ENCODE assay signal across 12 cellular contexts in genomic region chr4:153447175-153447887, GRCh38. TPM values are rescaled to one million over a fixed set of nuclear protein-coding genes. Genes with fewer than 3 reads are reported as not detected.
DNase-seq lines count a peak whose midpoint lies in the region; ATAC-seq, FAIRE-seq and TF ChIP-seq lines count a peak whose summit lies in the region.
"Had no signal": no experiment of that assay in that cellular context is flagged by ENCODE, and none has a peak within 500 bp of the region (broad histone marks: within the 10 kb centered on the region; RNA-seq: fewer than 3 reads in every experiment).

No MANE protein-coding gene starts in this region.

- no peaks in the 10 kb centered on the region for H3K9me3 Mint-ChIP-seq in mesothelial cell of epicardium

- H3K36me3 ChIP-seq in liver (ENCODE audit: control insufficient read depth in 4 of 4, insufficient read depth in 3 of 4, low read depth in 1 of 4, low read length in 3 of 4) (no peaks in the 10 kb centered on the region), HepG2 (replicated peaks in 1 of 2; ENCODE audit: control insufficient read depth in 1 of 2, insufficient read depth in 2 of 2, low read length in 2 of 2) (no peaks in the 10 kb centered on the region), vagina (no peaks in the 10 kb centered on the region), H7 (replicated peaks; ENCODE audit: control insufficient read depth, insufficient read depth, low read length) (no peaks in the 10 kb centered on the region)

- H3K27me3 ChIP-seq in liver (ENCODE audit: control insufficient read depth in 4 of 4, insufficient read depth in 4 of 4, low read length in 3 of 4) (no peaks in the 10 kb centered on the region), HepG2 (ENCODE audit: control insufficient read depth in 1 of 2, insufficient read depth in 2 of 2, low read length in 2 of 2) (no peaks in the 10 kb centered on the region), vagina (no peaks in the 10 kb centered on the region), H7 (ENCODE audit: control insufficient read depth, insufficient read depth, low read length) (no peaks in the 10 kb centered on the region)

- peaks cover 16% of the 10 kb centered on the region for H3K4me1 Mint-ChIP-seq in mesothelial cell of epicardium

- DNase-seq in HepG2 (ENCODE audit: low spot score) (no peak), cardiac fibroblast (ENCODE audit: low read depth in 2 of 2) (peak; percentile 87 to 90), mesothelial cell of epicardium (ENCODE audit: low spot score in 2 of 2, unreplicated experiment in 2 of 2) (no peak), vagina (ENCODE audit: extremely low spot score in 2 of 2) (no peak), RCC 7860 (ENCODE audit: low spot score) (no peak), H7 (no peak)
- DNase-seq: MM.1S, mucosa of descending colon, NCI-H446 treated with DMSO at 0.1 percent for 48 hours, retina had no signal

- BruUV-seq in HepG2 (replicated peaks; lab: Mats Ljungman, UMichigan) = no TSS peak

- intact Hi-C loops in HepG2 (cut with micrococcal nuclease; ENCODE audit: unreplicated experiment) (no loop called here), vagina (cut with DNase I) (no loop called here)

- H3K9me3 ChIP-seq in liver (ENCODE audit: control insufficient read depth in 4 of 4, low read length in 3 of 4) (no peaks in the 10 kb centered on the region), HepG2 (ENCODE audit: low read length) (no peaks in the 10 kb centered on the region), vagina (no peaks in the 10 kb centered on the region)
- H3K9me3 ChIP-seq: mucosa of descending colon had no signal

- H3K36me3 Mint-ChIP-seq in mesothelial cell of epicardium = no peaks in the 10 kb centered on the region

- CTCF ChIA-PET in HepG2 (lab: Yijun Ruan, JAX; ENCODE audit: low intra/inter-chr PET ratio, low total read pairs) = no interaction called here

- H3K4me3 ChIP-seq in liver (ENCODE audit: low read depth in 1 of 3, low read length in 3 of 3) = no peak overlapping the region
- H3K4me3 ChIP-seq in HepG2 (replicated peaks in 1 of 3; ENCODE audit: insufficient read depth in 1 of 3, low read depth in 2 of 3, low read length in 3 of 3) = no peak overlapping the region
- no peak overlapping the region for H3K4me3 ChIP-seq in cardiac fibroblast (replicated peaks in 1 of 2; ENCODE audit: low read depth in 2 of 2, low read length in 2 of 2)
- peak overlapping the region in 1 of 2 donors; percentile 1 for H3K4me3 ChIP-seq in vagina
- no peak overlapping the region for H3K4me3 ChIP-seq in H7 (ENCODE audit: insufficient read depth, low read depth, low read length)
- H3K4me3 ChIP-seq: mucosa of descending colon had no signal

- TF ChIP-seq RAD21 in liver (IDR thresholded peaks at IDR 0.05) (no peak), HepG2 (CRISPR knock-in tag; IDR thresholded peaks at IDR 0.05) (no peak)

- TF ChIP-seq CTCF in liver (IDR thresholded peaks at IDR 0.05; ENCODE audit: low read depth, low read length, missing input control) (no peak), HepG2 (CRISPR knock-in tag; IDR thresholded peaks at IDR 0.05) (no peak), cardiac fibroblast (IDR thresholded peaks at IDR 0.05; ENCODE audit: low read depth, low read length) (no peak), mesothelial cell of epicardium (IDR thresholded peaks at IDR 0.05; ENCODE audit: unreplicated experiment) (no peak), vagina (IDR thresholded peaks at IDR 0.05) (no peak)

- H3K27ac ChIP-seq in liver (ENCODE audit: low read depth in 1 of 2, low read length in 2 of 2) (no peak overlapping the region), HepG2 (ENCODE audit: extremely low read length, insufficient read depth, low read length) (no peak overlapping the region), vagina (peak overlapping the region; percentile 22)

- H4K20me1 ChIP-seq in HepG2 (ENCODE audit: insufficient read depth, low read length) = no peaks in the 10 kb centered on the region

- TF ChIP-seq POLR2A in HepG2 (IDR thresholded peaks at IDR 0.05; ENCODE audit: insufficient read depth in 1 of 2, low read depth in 2 of 2, low read length in 2 of 2) (no peak), vagina (IDR thresholded peaks at IDR 0.05) (no peak)

- TF ChIP-seq EP300 in HepG2 (IDR thresholded peaks at IDR 0.05; ENCODE audit: low read depth in 2 of 2, low read length in 2 of 2) (no peak), HepG2 (CRISPR knock-in tag; IDR thresholded peaks at IDR 0.05; ENCODE audit: borderline replicate concordance) (no peak)

- FAIRE-seq in HepG2 (lab: Jason Lieb, UNC) = no peak
- FAIRE-seq in RCC 7860 (lab: Jason Lieb, UNC) = no peak

- H3K4me2 ChIP-seq in HepG2 (ENCODE audit: low read depth, low read length) = no peak overlapping the region; the same call in 1 of the 2 replicates

- no peaks in the 10 kb centered on the region for H3K79me2 ChIP-seq in HepG2 (ENCODE audit: insufficient read depth, low read length)

- no peak overlapping the region for H2AFZ ChIP-seq in HepG2 (ENCODE audit: low read length)

- POLR2A ChIA-PET in HepG2 (lab: Yijun Ruan, JAX) = no interaction called here

- 69% methylated on average over 5 of the region's 5 CpGs for WGBS in liver
- 30% methylated on average over 5 of the region's 5 CpGs for WGBS in HepG2 (ENCODE audit: low lambda C conversion rate)

- in situ Hi-C loops in HepG2 (cut with HindIII; ENCODE audit: extremely low pct_ligation_motif_present, low pct_unique_long_range_greater_than_20kb) = no loop called here

- H3K4me1 ChIP-seq in liver (ENCODE audit: control insufficient read depth in 4 of 4, insufficient read depth in 4 of 4, low read length in 3 of 4) = peaks cover 0 to 6% (median 2%) of the 10 kb centered on the region in 4 donors
- H3K4me1 ChIP-seq in HepG2 (ENCODE audit: insufficient read depth, low read length) = peaks cover 22% of the 10 kb centered on the region
- H3K4me1 ChIP-seq in vagina = no peaks in the 10 kb centered on the region

- no peak for ATAC-seq in HepG2
- ATAC-seq in GM19328 (IDR thresholded peaks at IDR 0.05; ENCODE audit: unreplicated experiment) = no peak
- ATAC-seq: mucosa of descending colon had no signal

- H3K4me3 Mint-ChIP-seq in mesothelial cell of epicardium = no peak overlapping the region

- H3K27ac Mint-ChIP-seq in mesothelial cell of epicardium = peak overlapping the region; percentile 9

- H3K27me3 Mint-ChIP-seq in mesothelial cell of epicardium (ENCODE audit: low read depth) = peaks cover 6% of the 10 kb centered on the region

- H3K9ac ChIP-seq in liver (ENCODE audit: low read depth in 1 of 2, low read length in 2 of 2) = no peak overlapping the region
- no peak overlapping the region for H3K9ac ChIP-seq in HepG2 (ENCODE audit: insufficient read depth, low read depth, low read length)

TF ChIP-seq in liver, 16 proteins besides CTCF, POLR2A, EP300 and RAD21 (continues in another document):
- peak; percentile 35 to 44 for TF ChIP-seq HNF4A (conservative IDR thresholded peaks at IDR 0.05)

RNA-seq across cellular contexts. Expression of gene TMEM131L, which starts 18.8 kb away (rescaled TPM):
- total RNA-seq in liver (10 to 100 TPM; 18.7 to 41.3 TPM), HepG2 (2016; rRNA removed; fragmentation: Illumina TruSeq; extraction: Trizol) (2.4 and 4.5 TPM in 2 replicates), mesothelial cell of epicardium (11.0 to 13.9 TPM (median 11.4 TPM) in 3 replicates), vagina (17.7 TPM)
- polyA plus RNA-seq in liver (1 to 10 TPM; 4.9 to 7.2 TPM), HepG2 (2011; rRNA removed) (2.2 and 2.8 TPM in 2 replicates)
- 1.2 and 1.4 TPM in 2 replicates for total RNA-seq in HepG2 (2016; cell fraction: cytosol; rRNA removed; fragmentation: Illumina TruSeq; extraction: Trizol; ENCODE audit: low read depth)
- 2.7 and 4.5 TPM in 2 replicates for total RNA-seq in HepG2 (2016; cell fraction: insoluble cytoplasmic fraction; rRNA removed; fragmentation: Illumina TruSeq; extraction: Trizol)
- total RNA-seq in HepG2 (2016; cell fraction: membrane; rRNA removed; fragmentation: Illumina TruSeq; extraction: Trizol) = 1.1 and 2.7 TPM in 2 replicates
- 10.8 and 10.9 TPM in 2 replicates for total RNA-seq in HepG2 (2016; cell fraction: nucleus; rRNA removed; fragmentation: Illumina TruSeq; extraction: Trizol)
- polyA plus RNA-seq in HepG2 (2011; cell fraction: cytosol; rRNA removed) = 1.3 and 2.2 TPM in 2 replicates
- polyA plus RNA-seq in HepG2 (2011; cell fraction: nucleus; rRNA removed) = 4.1 and 4.5 TPM in 2 replicates
- 2.3 and 5.2 TPM in 2 replicates for polyA plus RNA-seq in HepG2 (2012)
- 0.16 and 0.25 TPM in 2 replicates for polyA plus RNA-seq in HepG2 (2016; cell fraction: cytosol; fragmentation: Illumina TruSeq; extraction: Trizol; ENCODE audit: low read depth)
- 1.7 and 2.1 TPM in 2 replicates for polyA plus RNA-seq in HepG2 (2016; cell fraction: insoluble cytoplasmic fraction; fragmentation: Illumina TruSeq; extraction: Trizol; ENCODE audit: low read depth)
- polyA plus RNA-seq in HepG2 (2016; cell fraction: membrane; fragmentation: Illumina TruSeq; extraction: Trizol; ENCODE audit: low read depth) = 0.18 and 0.30 TPM in 2 replicates
- 6.6 and 8.4 TPM in 2 replicates for polyA plus RNA-seq in HepG2 (2016; cell fraction: nucleus; fragmentation: Illumina TruSeq; extraction: Trizol; ENCODE audit: insufficient read depth, low read depth)
- polyA minus RNA-seq in HepG2 (2011; rRNA and poly(A)+ RNA removed; ENCODE audit: low replicate concordance) = 5.2 and 8.7 TPM in 2 replicates
- 3.6 and 7.2 TPM in 2 replicates for polyA minus RNA-seq in HepG2 (2011; cell fraction: cytosol; rRNA and poly(A)+ RNA removed)
- 10.8 and 14.8 TPM in 2 replicates for polyA minus RNA-seq in HepG2 (2011; cell fraction: nucleus; rRNA and poly(A)+ RNA removed)
- 19.6 and 25.5 TPM in 2 replicates for total RNA-seq in H7 (2014; rRNA removed; shearing (Covaris generic))

Comparison
In these comparisons a context has a peak if more than half of its experiments do, and no peak if none do; other contexts are left out.
1. DNase-seq: peak in cardiac fibroblast (2 of 2); none in HepG2 (single experiment), mesothelial cell of epicardium (0 of 2), vagina (0 of 2), RCC 7860 (single experiment) and H7 (single experiment).